In the genomic region with DNA sequence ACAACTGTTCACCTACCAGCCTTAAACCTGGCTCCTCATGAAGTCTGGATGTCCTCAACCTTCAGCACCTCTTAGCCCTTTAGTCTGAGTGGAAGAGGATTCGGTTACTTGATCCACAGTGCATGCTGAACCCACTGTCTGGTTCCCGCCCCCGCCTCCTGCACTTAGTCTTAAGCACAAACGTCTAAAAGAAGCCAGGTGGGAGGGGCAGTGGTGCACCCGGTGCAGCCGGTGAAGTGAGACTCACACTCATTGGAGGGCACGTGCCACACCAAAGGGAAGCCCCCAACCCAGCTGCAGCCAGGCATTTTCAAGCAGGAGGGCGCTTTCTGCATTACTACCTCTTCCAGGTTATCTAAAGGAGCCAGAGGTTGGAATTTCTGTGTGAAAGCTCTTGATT, we compare ENCODE assay signal across 1 cellular context.
TF ChIP-seq lines count a peak whose summit lies in the region.

No MANE protein-coding gene starts in this region.

TF ChIP-seq in GM23338, 12 proteins besides CTCF, POLR2A, EP300 and RAD21 (continued from another document):
- TF ChIP-seq, protein P1, sequence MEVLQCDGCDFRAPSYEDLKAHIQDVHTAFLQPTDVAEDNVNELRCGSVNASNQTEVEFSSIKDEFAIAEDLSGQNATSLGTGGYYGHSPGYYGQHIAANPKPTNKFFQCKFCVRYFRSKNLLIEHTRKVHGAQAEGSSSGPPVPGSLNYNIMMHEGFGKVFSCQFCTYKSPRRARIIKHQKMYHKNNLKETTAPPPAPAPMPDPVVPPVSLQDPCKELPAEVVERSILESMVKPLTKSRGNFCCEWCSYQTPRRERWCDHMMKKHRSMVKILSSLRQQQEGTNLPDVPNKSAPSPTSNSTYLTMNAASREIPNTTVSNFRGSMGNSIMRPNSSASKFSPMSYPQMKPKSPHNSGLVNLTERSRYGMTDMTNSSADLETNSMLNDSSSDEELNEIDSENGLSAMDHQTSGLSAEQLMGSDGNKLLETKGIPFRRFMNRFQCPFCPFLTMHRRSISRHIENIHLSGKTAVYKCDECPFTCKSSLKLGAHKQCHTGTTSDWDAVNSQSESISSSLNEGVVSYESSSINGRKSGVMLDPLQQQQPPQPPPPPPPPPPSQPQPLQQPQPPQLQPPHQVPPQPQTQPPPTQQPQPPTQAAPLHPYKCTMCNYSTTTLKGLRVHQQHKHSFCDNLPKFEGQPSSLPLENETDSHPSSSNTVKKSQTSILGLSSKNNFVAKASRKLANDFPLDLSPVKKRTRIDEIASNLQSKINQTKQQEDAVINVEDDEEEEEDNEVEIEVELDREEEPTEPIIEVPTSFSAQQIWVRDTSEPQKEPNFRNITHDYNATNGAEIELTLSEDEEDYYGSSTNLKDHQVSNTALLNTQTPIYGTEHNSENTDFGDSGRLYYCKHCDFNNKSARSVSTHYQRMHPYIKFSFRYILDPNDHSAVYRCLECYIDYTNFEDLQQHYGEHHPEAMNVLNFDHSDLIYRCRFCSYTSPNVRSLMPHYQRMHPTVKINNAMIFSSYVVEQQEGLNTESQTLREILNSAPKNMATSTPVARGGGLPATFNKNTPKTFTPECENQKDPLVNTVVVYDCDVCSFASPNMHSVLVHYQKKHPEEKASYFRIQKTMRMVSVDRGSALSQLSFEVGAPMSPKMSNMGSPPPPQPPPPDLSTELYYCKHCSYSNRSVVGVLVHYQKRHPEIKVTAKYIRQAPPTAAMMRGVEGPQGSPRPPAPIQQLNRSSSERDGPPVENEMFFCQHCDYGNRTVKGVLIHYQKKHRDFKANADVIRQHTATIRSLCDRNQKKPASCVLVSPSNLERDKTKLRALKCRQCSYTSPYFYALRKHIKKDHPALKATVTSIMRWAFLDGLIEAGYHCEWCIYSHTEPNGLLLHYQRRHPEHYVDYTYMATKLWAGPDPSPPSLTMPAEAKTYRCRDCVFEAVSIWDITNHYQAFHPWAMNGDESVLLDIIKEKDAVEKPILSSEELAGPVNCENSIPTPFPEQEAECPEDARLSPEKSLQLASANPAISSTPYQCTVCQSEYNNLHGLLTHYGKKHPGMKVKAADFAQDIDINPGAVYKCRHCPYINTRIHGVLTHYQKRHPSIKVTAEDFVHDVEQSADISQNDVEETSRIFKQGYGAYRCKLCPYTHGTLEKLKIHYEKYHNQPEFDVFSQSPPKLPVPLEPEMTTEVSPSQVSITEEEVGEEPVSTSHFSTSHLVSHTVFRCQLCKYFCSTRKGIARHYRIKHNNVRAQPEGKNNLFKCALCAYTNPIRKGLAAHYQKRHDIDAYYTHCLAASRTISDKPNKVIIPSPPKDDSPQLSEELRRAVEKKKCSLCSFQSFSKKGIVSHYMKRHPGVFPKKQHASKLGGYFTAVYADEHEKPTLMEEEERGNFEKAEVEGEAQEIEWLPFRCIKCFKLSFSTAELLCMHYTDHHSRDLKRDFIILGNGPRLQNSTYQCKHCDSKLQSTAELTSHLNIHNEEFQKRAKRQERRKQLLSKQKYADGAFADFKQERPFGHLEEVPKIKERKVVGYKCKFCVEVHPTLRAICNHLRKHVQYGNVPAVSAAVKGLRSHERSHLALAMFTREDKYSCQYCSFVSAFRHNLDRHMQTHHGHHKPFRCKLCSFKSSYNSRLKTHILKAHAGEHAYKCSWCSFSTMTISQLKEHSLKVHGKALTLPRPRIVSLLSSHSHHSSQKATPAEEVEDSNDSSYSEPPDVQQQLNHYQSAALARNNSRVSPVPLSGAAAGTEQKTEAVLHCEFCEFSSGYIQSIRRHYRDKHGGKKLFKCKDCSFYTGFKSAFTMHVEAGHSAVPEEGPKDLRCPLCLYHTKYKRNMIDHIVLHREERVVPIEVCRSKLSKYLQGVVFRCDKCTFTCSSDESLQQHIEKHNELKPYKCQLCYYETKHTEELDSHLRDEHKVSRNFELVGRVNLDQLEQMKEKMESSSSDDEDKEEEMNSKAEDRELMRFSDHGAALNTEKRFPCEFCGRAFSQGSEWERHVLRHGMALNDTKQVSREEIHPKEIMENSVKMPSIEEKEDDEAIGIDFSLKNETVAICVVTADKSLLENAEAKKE (CRISPR knock-in tag; IDR thresholded peaks at IDR 0.05), result no peak
- TF ChIP-seq EZH2 (IDR thresholded peaks at IDR 0.05; ENCODE audit: low read depth, unreplicated experiment), result no peak
- TF ChIP-seq, protein P2, sequence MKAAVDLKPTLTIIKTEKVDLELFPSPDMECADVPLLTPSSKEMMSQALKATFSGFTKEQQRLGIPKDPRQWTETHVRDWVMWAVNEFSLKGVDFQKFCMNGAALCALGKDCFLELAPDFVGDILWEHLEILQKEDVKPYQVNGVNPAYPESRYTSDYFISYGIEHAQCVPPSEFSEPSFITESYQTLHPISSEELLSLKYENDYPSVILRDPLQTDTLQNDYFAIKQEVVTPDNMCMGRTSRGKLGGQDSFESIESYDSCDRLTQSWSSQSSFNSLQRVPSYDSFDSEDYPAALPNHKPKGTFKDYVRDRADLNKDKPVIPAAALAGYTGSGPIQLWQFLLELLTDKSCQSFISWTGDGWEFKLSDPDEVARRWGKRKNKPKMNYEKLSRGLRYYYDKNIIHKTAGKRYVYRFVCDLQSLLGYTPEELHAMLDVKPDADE (IDR thresholded peaks at IDR 0.05), result no peak
- TF ChIP-seq STAT1 (IDR thresholded peaks at IDR 0.05; ENCODE audit: unreplicated experiment), result no peak
- TF ChIP-seq JUNB (IDR thresholded peaks at IDR 0.05; ENCODE audit: unreplicated experiment), result no peak
- TF ChIP-seq ZNF331 (CRISPR knock-in tag; IDR thresholded peaks at IDR 0.05; ENCODE audit: low read depth), result no peak
- no peak for TF ChIP-seq ZNF114 (CRISPR knock-in tag; IDR thresholded peaks at IDR 0.05)
